In genomic region chr15:39581501-39582285, GRCh38 we compare ENCODE assay signal across 8 cellular contexts. TPM values are rescaled to one million over a fixed set of nuclear protein-coding genes. Genes with fewer than 3 reads are reported as not detected.
DNase-seq lines count a peak whose midpoint lies in the region; ATAC-seq and TF ChIP-seq lines count a peak whose summit lies in the region.

No MANE protein-coding gene starts in this region.

- peaks cover 4 to 54% (median 25%) of the 10 kb centered on the region in 4 donors for H3K4me1 ChIP-seq in liver (ENCODE audit: control insufficient read depth in 4 of 4, insufficient read depth in 4 of 4, low read length in 3 of 4)

- peak overlapping the region; percentile 30 for H3K27ac Mint-ChIP-seq in central memory CD8-positive, alpha-beta T cell (ENCODE audit: low read depth)
- H3K27ac Mint-ChIP-seq in type B pancreatic cell = peak overlapping the region; percentile 53

- 45% methylated on average over 21 of the region's 21 CpGs for WGBS in liver

- H3K4me3 Mint-ChIP-seq in central memory CD8-positive, alpha-beta T cell = peak overlapping the region; percentile 70
- H3K4me3 Mint-ChIP-seq in type B pancreatic cell = peak overlapping the region; percentile 95

- H3K36me3 Mint-ChIP-seq in central memory CD8-positive, alpha-beta T cell (ENCODE audit: insufficient read depth) = peaks cover 2% of the 10 kb centered on the region
- peaks cover 21% of the 10 kb centered on the region for H3K36me3 Mint-ChIP-seq in type B pancreatic cell

- no peak for ATAC-seq in central memory CD8-positive, alpha-beta T cell (replicated peaks; ENCODE audit: extremely low read depth, poor library complexity, severe bottlenecking)

- no peaks in the 10 kb centered on the region for H3K9me3 Mint-ChIP-seq in central memory CD8-positive, alpha-beta T cell
- H3K9me3 Mint-ChIP-seq in type B pancreatic cell = no peaks in the 10 kb centered on the region

- H3K9ac ChIP-seq in liver (ENCODE audit: low read depth in 1 of 2, low read length in 2 of 2) = peak overlapping the region; percentile 36 to 71

- peaks cover 0 to 27% (median 13%) of the 10 kb centered on the region in 4 donors for H3K36me3 ChIP-seq in liver (ENCODE audit: control insufficient read depth in 4 of 4, insufficient read depth in 3 of 4, low read depth in 1 of 4, low read length in 3 of 4)

- TF ChIP-seq RAD21 in liver (IDR thresholded peaks at IDR 0.05) = peak; percentile 78 to 84

- no peaks in the 10 kb centered on the region for H3K9me3 ChIP-seq in liver (ENCODE audit: control insufficient read depth in 4 of 4, low read length in 3 of 4)

- H3K27me3 ChIP-seq in liver (ENCODE audit: control insufficient read depth in 4 of 4, insufficient read depth in 4 of 4, low read length in 3 of 4) = no peaks in the 10 kb centered on the region

- peaks cover 36% of the 10 kb centered on the region for H3K27me3 Mint-ChIP-seq in central memory CD8-positive, alpha-beta T cell
- H3K27me3 Mint-ChIP-seq in type B pancreatic cell = peaks cover 37% of the 10 kb centered on the region

- peak overlapping the region; percentile 46 to 85 (median 64) for H3K4me3 ChIP-seq in liver (ENCODE audit: low read depth in 1 of 3, low read length in 3 of 3)

- peak; percentile 57 for TF ChIP-seq CTCF in liver (IDR thresholded peaks at IDR 0.05; ENCODE audit: low read depth, low read length, missing input control)
- peak; percentile 26 for TF ChIP-seq CTCF in type B pancreatic cell (conservative IDR thresholded peaks at IDR 0.05)

- peak; percentile 73 for DNase-seq in GM04503 (ENCODE audit: low read depth)
- DNase-seq in NCI-H510A (lab: John Stamatoyannopoulos, UW) = peak; percentile 2
- no peak for DNase-seq in central memory CD8-positive, alpha-beta T cell (ENCODE audit: low spot score in 2 of 2)
- no peak for DNase-seq in type B pancreatic cell (ENCODE audit: extremely low spot score, unreplicated experiment)
- no peak for DNase-seq in Ammon's horn (ENCODE audit: low spot score)
- no peak for DNase-seq in effector CD8-positive, alpha-beta T cell (lab: John Stamatoyannopoulos, UW)
- no peak for DNase-seq in NCI-H446 (lab: John Stamatoyannopoulos, UW)

- H3K4me1 Mint-ChIP-seq in central memory CD8-positive, alpha-beta T cell = peaks cover 27% of the 10 kb centered on the region
- peaks cover 26% of the 10 kb centered on the region for H3K4me1 Mint-ChIP-seq in type B pancreatic cell (ENCODE audit: unreplicated experiment)

- peak overlapping the region; percentile 36 to 78 for H3K27ac ChIP-seq in liver (ENCODE audit: low read depth in 1 of 2, low read length in 2 of 2)

TF ChIP-seq in liver, 16 proteins besides CTCF, POLR2A, EP300 and RAD21:
- TF ChIP-seq REST (IDR thresholded peaks at IDR 0.05) (no peak), EGR1 (IDR thresholded peaks at IDR 0.05; ENCODE audit: low read depth in 2 of 2) (no peak), RXRA (IDR thresholded peaks at IDR 0.05) (no peak), NR2F2 (IDR thresholded peaks at IDR 0.05) (peak; percentile 81), SP1 (IDR thresholded peaks at IDR 0.05) (no peak), ZBTB33 (IDR thresholded peaks at IDR 0.05) (no peak), HNF4A (conservative IDR thresholded peaks at IDR 0.05) (no peak), ATF3 (IDR thresholded peaks at IDR 0.05) (no peak), MAX (IDR thresholded peaks at IDR 0.05) (no peak)
TF ChIP-seq in liver: peak in this region for 1.

RNA-seq across cellular contexts. Expression of gene THBS1, which starts 0.8 kb away (rescaled TPM):
- 10 to 100 TPM; 36.2 to 73.6 TPM for total RNA-seq in liver
- polyA plus RNA-seq in liver = 1 to 10 TPM; 8.9 to 9.0 TPM
- total RNA-seq in type B pancreatic cell (ENCODE audit: low replicate concordance) = 51.7 and 137 TPM in 2 replicates

Comparison
In these comparisons a context has a peak if more than half of its experiments do, and no peak if none do; other contexts are left out.
1. DNase-seq: peak in GM04503 (single experiment) and NCI-H510A (single experiment); none in central memory CD8-positive, alpha-beta T cell (0 of 2), type B pancreatic cell (single experiment), Ammon's horn (single experiment), effector CD8-positive, alpha-beta T cell (single experiment) and NCI-H446 (0 of 2).